In genomic region chr16:22232277-22233049, GRCh38 we compare ENCODE assay signal across 9 cellular contexts.
A peak's percentile ranks its signal among the peaks of the same experiment; 100 is the strongest.
DNase-seq lines count a peak whose midpoint lies in the region; TF ChIP-seq lines count a peak whose summit lies in the region.
"Had no signal": no experiment of that assay in that cellular context is flagged by ENCODE, and none has a peak within 500 bp of the region (broad histone marks: within the 10 kb centered on the region; RNA-seq: fewer than 3 reads in every experiment).

No MANE protein-coding gene starts in this region.

- H3K4me1 ChIP-seq in duodenal mucosa (ENCODE audit: control insufficient read depth in 1 of 2, insufficient read depth in 2 of 2, low read length in 2 of 2), result peaks cover 17 to 18% of the 10 kb centered on the region in 2 donors

- peak overlapping the region; percentile 48 for H3K27ac ChIP-seq in duodenal mucosa (ENCODE audit: low read depth, low read length)
- H3K27ac ChIP-seq: SK-N-MC had no signal

- TF ChIP-seq CTCF in GM12865 (IDR thresholded peaks at IDR 0.05; ENCODE audit: insufficient read depth, low read depth, low read length, missing control alignments), result no peak
- no peak for TF ChIP-seq CTCF in retinal pigment epithelial cell (conservative IDR thresholded peaks at IDR 0.05; ENCODE audit: low read depth, low read length)

- DNase-seq in GM12865 (ENCODE audit: low read depth), result peak; percentile 5
- DNase-seq in NCI-H226, result peak; percentile 25
- peak; percentile 18 for DNase-seq in retinal pigment epithelial cell (ENCODE audit: low read depth)
- no peak for DNase-seq in NCI-H1436 (lab: John Stamatoyannopoulos, UW)
- DNase-seq in NCI-H1694 treated with DMSO at 0.1 percent for 48 hours (lab: John Stamatoyannopoulos, UW), result no peak
- DNase-seq in T1000 (lab: John Stamatoyannopoulos, UW), result no peak
- DNase-seq in DMS114 treated with DMSO at 0.1 percent for 48 hours (lab: John Stamatoyannopoulos, UW; ENCODE audit: unreplicated experiment), result no peak

- H3K9me3 ChIP-seq in duodenal mucosa (ENCODE audit: control insufficient read depth in 1 of 2, low read length in 2 of 2), result no peaks in the 10 kb centered on the region

- no peak overlapping the region for H3K9ac ChIP-seq in duodenal mucosa (ENCODE audit: low read depth in 1 of 2, low read length in 2 of 2)

- H3K36me3 ChIP-seq in duodenal mucosa (ENCODE audit: control insufficient read depth in 1 of 2, insufficient read depth in 2 of 2, low read length in 2 of 2), result peaks cover 0 to 18% of the 10 kb centered on the region in 2 donors

- H3K27me3 ChIP-seq in duodenal mucosa (ENCODE audit: control insufficient read depth in 1 of 2, insufficient read depth in 2 of 2, low read length in 2 of 2), result no peaks in the 10 kb centered on the region

- no peak overlapping the region for H3K4me3 ChIP-seq in GM12865 (ENCODE audit: low read depth, low read length)
- H3K4me3 ChIP-seq in duodenal mucosa (ENCODE audit: low read depth in 1 of 2, low read length in 2 of 2), result no peak overlapping the region
- H3K4me3 ChIP-seq in retinal pigment epithelial cell (ENCODE audit: low read length), result no peak overlapping the region
- H3K4me3 ChIP-seq: SK-N-MC had no signal

Comparison
In these comparisons a context has a peak if more than half of its experiments do, and no peak if none do; other contexts are left out.
1. DNase-seq: peak in GM12865 (single experiment), NCI-H226 (single experiment) and retinal pigment epithelial cell (single experiment); none in NCI-H1436 (single experiment), NCI-H1694 treated with DMSO at 0.1 percent for 48 hours (single experiment), T1000 (single experiment) and DMS114 treated with DMSO at 0.1 percent for 48 hours (single experiment).